Comparison of ENCODE assay signal across 8 cellular contexts in the genomic region with DNA sequence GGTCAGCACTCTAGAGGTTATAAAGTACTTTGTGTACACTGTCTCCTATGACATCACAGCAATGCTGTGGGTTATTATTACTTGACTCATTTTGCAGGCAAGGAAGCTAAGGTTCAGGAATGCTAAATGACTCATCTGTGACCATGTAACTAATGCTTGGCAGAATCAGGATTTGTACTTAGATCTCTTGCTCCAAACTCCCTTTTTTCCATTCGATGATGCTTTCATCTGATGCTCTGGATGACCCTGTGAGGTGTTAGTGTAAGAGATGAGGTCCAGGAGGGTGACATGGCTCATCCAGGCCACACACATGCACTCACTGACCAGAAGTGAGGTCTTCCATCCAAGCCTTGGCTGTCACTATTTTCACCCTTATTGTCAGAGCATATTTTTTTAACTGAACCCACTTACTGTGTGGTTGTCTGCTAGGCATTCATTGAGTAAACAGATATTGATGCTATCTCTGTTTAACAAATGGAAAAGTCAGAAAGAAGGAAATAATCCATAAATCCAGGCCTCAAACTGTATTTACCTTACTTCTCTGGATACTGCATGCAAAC. TPM values are rescaled to one million over a fixed set of nuclear protein-coding genes. Genes with fewer than 3 reads are reported as not detected.
A peak's percentile ranks its signal among the peaks of the same experiment; 100 is the strongest.
DNase-seq lines count a peak whose midpoint lies in the region; ATAC-seq and TF ChIP-seq lines count a peak whose summit lies in the region.

No MANE protein-coding gene starts in this region.

- H3K4me1 Mint-ChIP-seq in activated CD8-positive, alpha-beta memory T cell treated with anti-CD3 and anti-CD28 coated beads, Interleukin-2, amount 10 ng/mL, durations not matched to agents 7 days and 5 days, result peaks cover 67% of the 10 kb centered on the region
- H3K4me1 Mint-ChIP-seq in T-helper 1 cell treated with Interleukin-12 subunit alpha and Interleukin-12 subunit beta and Interleukin-4 antibody, amounts not matched to agents 30 μg/mL and 1 μg/mL, for 36 hours (ENCODE audit: low read depth), result peaks cover 52% of the 10 kb centered on the region
- H3K4me1 Mint-ChIP-seq in type B pancreatic cell (ENCODE audit: unreplicated experiment), result peaks cover 22% of the 10 kb centered on the region

- TF ChIP-seq CTCF in fibroblast of villous mesenchyme (IDR thresholded peaks at IDR 0.05; ENCODE audit: insufficient read depth, low read depth, low read length) (no peak), type B pancreatic cell (conservative IDR thresholded peaks at IDR 0.05) (no peak)

- H3K4me3 Mint-ChIP-seq in activated CD8-positive, alpha-beta memory T cell treated with anti-CD3 and anti-CD28 coated beads, Interleukin-2, amount 10 ng/mL, durations not matched to agents 7 days and 5 days, result no peak overlapping the region
- H3K4me3 Mint-ChIP-seq in T-helper 1 cell treated with Interleukin-12 subunit alpha and Interleukin-12 subunit beta and Interleukin-4 antibody, amounts not matched to agents 30 μg/mL and 1 μg/mL, for 36 hours, result peak overlapping the region; percentile 74
- H3K4me3 Mint-ChIP-seq in type B pancreatic cell, result no peak overlapping the region

- H3K36me3 Mint-ChIP-seq in activated CD8-positive, alpha-beta memory T cell treated with anti-CD3 and anti-CD28 coated beads, Interleukin-2, amount 10 ng/mL, durations not matched to agents 7 days and 5 days, result peaks cover 3% of the 10 kb centered on the region
- H3K36me3 Mint-ChIP-seq in T-helper 1 cell treated with Interleukin-12 subunit alpha and Interleukin-12 subunit beta and Interleukin-4 antibody, amounts not matched to agents 30 μg/mL and 1 μg/mL, for 36 hours (ENCODE audit: low read depth), result peaks cover 8% of the 10 kb centered on the region
- H3K36me3 Mint-ChIP-seq in type B pancreatic cell, result no peaks in the 10 kb centered on the region

- H3K4me3 ChIP-seq in fibroblast of villous mesenchyme (ENCODE audit: low read depth, low read length), result no peak overlapping the region

- CTCF ChIA-PET in activated CD8-positive, alpha-beta memory T cell treated with anti-CD3 and anti-CD28 coated beads, Interleukin-2, amount 10 ng/mL, durations not matched to agents 7 days and 5 days (lab: Charles Lee), result interaction anchor here (0.9 to 2.7 kb wide), 11 partner anchors 9 to 103 kb away, joined by 3 to 12 read pairs (median 4); no protein-coding TSS in a partner anchor

- H3K27ac Mint-ChIP-seq in activated CD8-positive, alpha-beta memory T cell treated with anti-CD3 and anti-CD28 coated beads, Interleukin-2, amount 10 ng/mL, durations not matched to agents 7 days and 5 days, result peak overlapping the region; percentile 93
- H3K27ac Mint-ChIP-seq in T-helper 1 cell treated with Interleukin-12 subunit alpha and Interleukin-12 subunit beta and Interleukin-4 antibody, amounts not matched to agents 30 μg/mL and 1 μg/mL, for 36 hours, result peak overlapping the region; percentile 91
- H3K27ac Mint-ChIP-seq in type B pancreatic cell, result peak overlapping the region; percentile 6

- peak; percentile 28 for ATAC-seq in activated CD8-positive, alpha-beta memory T cell treated with anti-CD3 and anti-CD28 coated beads, Interleukin-2, amount 10 ng/mL, durations not matched to agents 7 days and 5 days
- no peak for ATAC-seq in HG03460 (IDR thresholded peaks at IDR 0.05; ENCODE audit: unreplicated experiment)

- H3K27me3 Mint-ChIP-seq in activated CD8-positive, alpha-beta memory T cell treated with anti-CD3 and anti-CD28 coated beads, Interleukin-2, amount 10 ng/mL, durations not matched to agents 7 days and 5 days, result no peaks in the 10 kb centered on the region
- no peaks in the 10 kb centered on the region for H3K27me3 Mint-ChIP-seq in T-helper 1 cell treated with Interleukin-12 subunit alpha and Interleukin-12 subunit beta and Interleukin-4 antibody, amounts not matched to agents 30 μg/mL and 1 μg/mL, for 36 hours (ENCODE audit: low read depth)
- H3K27me3 Mint-ChIP-seq in type B pancreatic cell, result no peaks in the 10 kb centered on the region

- no peak for DNase-seq in activated CD8-positive, alpha-beta memory T cell treated with anti-CD3 and anti-CD28 coated beads, Interleukin-2, amount 10 ng/mL, durations not matched to agents 7 days and 5 days
- DNase-seq in activated CD8-positive, alpha-beta memory T cell treated with anti-CD3 and anti-CD28 coated beads, Interleukin-2, amount 50 U/mL, for 48 hours, result no peak
- DNase-seq in fibroblast of villous mesenchyme (ENCODE audit: low read depth), result peak; percentile 98
- DNase-seq in type B pancreatic cell (ENCODE audit: extremely low spot score, unreplicated experiment), result no peak
- DNase-seq in T-helper 9 cell, result no peak
- DNase-seq in NCI-H524 (lab: John Stamatoyannopoulos, UW), result no peak

- no peaks in the 10 kb centered on the region for H3K9me3 Mint-ChIP-seq in activated CD8-positive, alpha-beta memory T cell treated with anti-CD3 and anti-CD28 coated beads, Interleukin-2, amount 10 ng/mL, durations not matched to agents 7 days and 5 days (ENCODE audit: low read depth)
- peaks cover 3% of the 10 kb centered on the region for H3K9me3 Mint-ChIP-seq in T-helper 1 cell treated with Interleukin-12 subunit alpha and Interleukin-12 subunit beta and Interleukin-4 antibody, amounts not matched to agents 30 μg/mL and 1 μg/mL, for 36 hours
- peaks cover 4% of the 10 kb centered on the region for H3K9me3 Mint-ChIP-seq in type B pancreatic cell

RNA-seq across cellular contexts. Expression of a gene that starts 59.0 kb away (rescaled TPM):
- total RNA-seq in activated CD8-positive, alpha-beta memory T cell treated with anti-CD3 and anti-CD28 coated beads, Interleukin-2, amount 10 ng/mL, durations not matched to agents 7 days and 5 days, result 100 to 1,000 TPM; 136 to 145 TPM
- total RNA-seq in fibroblast of villous mesenchyme, result under 0.01 TPM in 1 of 2 replicates, not detected in the other
- total RNA-seq in type B pancreatic cell (ENCODE audit: low replicate concordance), result 3.1 and 5.4 TPM in 2 replicates

Comparison
In these comparisons a context has a peak if more than half of its experiments do, and no peak if none do; other contexts are left out.
1. H3K27ac Mint-ChIP-seq: peak in every context shown above with its lines; median percentile 93 in activated CD8-positive, alpha-beta memory T cell treated with anti-CD3 and anti-CD28 coated beads, Interleukin-2, amount 10 ng/mL, durations not matched to agents 7 days and 5 days; 91 in T-helper 1 cell treated with Interleukin-12 subunit alpha and Interleukin-12 subunit beta and Interleukin-4 antibody, amounts not matched to agents 30 μg/mL and 1 μg/mL, for 36 hours; 6 in type B pancreatic cell.
2. RNA of a gene that starts 59.0 kb away (total RNA-seq): 136 to 145 TPM in activated CD8-positive, alpha-beta memory T cell treated with anti-CD3 and anti-CD28 coated beads, Interleukin-2, amount 10 ng/mL, durations not matched to agents 7 days and 5 days; 3.1 to 5.4 TPM in type B pancreatic cell and under 0.01 TPM in fibroblast of villous mesenchyme; every median in the first group is over 10 times any median in the second.